Comparison of ENCODE assay signal across 11 cellular contexts in genomic region chr7:21526007-21526406, GRCh38. TPM values are rescaled to one million over a fixed set of nuclear protein-coding genes. Genes with fewer than 3 reads are reported as not detected.
DNase-seq lines count a peak whose midpoint lies in the region; ATAC-seq, FAIRE-seq and TF ChIP-seq lines count a peak whose summit lies in the region.
"Had no signal": no experiment of that assay in that cellular context is flagged by ENCODE, and none has a peak within 500 bp of the region (broad histone marks: within the 10 kb centered on the region; RNA-seq: fewer than 3 reads in every experiment).

No MANE protein-coding gene starts in this region.

- no peak for TF ChIP-seq EP300 in A549 (IDR thresholded peaks at IDR 0.05)

- H3K36me3 ChIP-seq in gastrocnemius medialis, result no peaks in the 10 kb centered on the region
- H3K36me3 ChIP-seq: sigmoid colon had no signal

- ATAC-seq in A549 (peak in 1 of 2 experiments; percentile 42; a peak in 1 of 6 replicates), GM21825 (IDR thresholded peaks at IDR 0.05; ENCODE audit: unreplicated experiment) (no peak), gastrocnemius medialis (no peak), GM21576 (IDR thresholded peaks at IDR 0.05; ENCODE audit: unreplicated experiment) (no peak), HG03432 (IDR thresholded peaks at IDR 0.05; ENCODE audit: unreplicated experiment) (no peak)

- TF ChIP-seq POLR2A in A549 (IDR thresholded peaks at IDR 0.05; ENCODE audit: low read length) (no peak), gastrocnemius medialis (IDR thresholded peaks at IDR 0.05) (no peak)

- no peak overlapping the region for H3K4me3 ChIP-seq in A549
- no peak overlapping the region for H3K4me3 ChIP-seq in foreskin fibroblast (ENCODE audit: low read depth in 1 of 2, low read length in 2 of 2)
- H3K4me3 ChIP-seq in gastrocnemius medialis, result no peak overlapping the region
- H3K4me3 ChIP-seq: sigmoid colon had no signal

- no peak for FAIRE-seq in A549 (lab: Jason Lieb, UNC)

- peak; percentile 17 to 47; a peak in 2 of 5 replicates for TF ChIP-seq RAD21 in A549 (conservative IDR thresholded peaks at IDR 0.05 in 1 of 2, IDR thresholded peaks at IDR 0.05 in 1 of 2)

- H3K4me1 ChIP-seq in A549 (no peaks in the 10 kb centered on the region), gastrocnemius medialis (no peaks in the 10 kb centered on the region)
- H3K4me1 ChIP-seq: sigmoid colon had no signal

- DNase-seq in A549 (ENCODE audit: low read depth in 1 of 2, low spot score in 1 of 2) (peak in 1 of 2 experiments; percentile 16), GM10266 (ENCODE audit: extremely low spot score) (no peak), RPMI8226 (peak; percentile 44), foreskin fibroblast (peak in 1 of 2 donors; percentile 24), gastrocnemius medialis (no peak)
- DNase-seq: hypothalamus, KG1, sigmoid colon had no signal

- in situ Hi-C loops in gastrocnemius medialis (cut with MboI; ENCODE audit: low sequenced_read_pairs in 4 of 4), result no loop called here

- H3K27ac ChIP-seq in A549 (no peak overlapping the region), gastrocnemius medialis (no peak overlapping the region)
- H3K27ac ChIP-seq: sigmoid colon had no signal

- intact Hi-C loops in gastrocnemius medialis (cut with DNase I; ENCODE audit: low total_unique reads), result no loop called here

- H3K4me2 ChIP-seq in A549, result no peak overlapping the region

- CTCF ChIA-PET in A549 (lab: Yijun Ruan, JAX), result interaction anchor here (0.7 to 1.3 kb wide), 2 partner anchors 233 to 241 kb away, joined by 3 to 4 read pairs; no protein-coding TSS in a partner anchor

- TF ChIP-seq CTCF in A549 (IDR thresholded peaks at IDR 0.05), result peak; percentile 30; the same call in 2 of the 3 replicates
- TF ChIP-seq CTCF in GM10266 (IDR thresholded peaks at IDR 0.05; ENCODE audit: control insufficient read depth, insufficient read depth, low read depth, missing control alignments), result peak; percentile 47
- peak; percentile 34 for TF ChIP-seq CTCF in foreskin fibroblast (IDR thresholded peaks at IDR 0.05; ENCODE audit: low read depth, low read length)
- TF ChIP-seq CTCF in gastrocnemius medialis (IDR thresholded peaks at IDR 0.05 in 4 of 5, conservative IDR thresholded peaks at IDR 0.05 in 1 of 5), result no peak

- H3K9me3 ChIP-seq in A549 (0 out of 3 replicates have a peak, but pooled peaks cover 3% of the 10 kb centered on the region), gastrocnemius medialis (no peaks in the 10 kb centered on the region)
- H3K9me3 ChIP-seq: sigmoid colon had no signal

- POLR2A ChIA-PET in A549 (lab: Yijun Ruan, JAX), result no interaction called here

- no peaks in the 10 kb centered on the region for H3K27me3 ChIP-seq in gastrocnemius medialis
- H3K27me3 ChIP-seq: sigmoid colon had no signal

TF ChIP-seq in A549, 52 proteins besides CTCF, POLR2A, EP300 and RAD21:
- TF ChIP-seq E2F6 (IDR thresholded peaks at IDR 0.05; ENCODE audit: borderline replicate concordance, low read depth), result no peak
- peak; percentile 32; the same call in 1 of the 3 replicates for TF ChIP-seq SMC3 (IDR thresholded peaks at IDR 0.05)
- TF ChIP-seq HDAC2 (IDR thresholded peaks at IDR 0.05), result no peak

RNA-seq across cellular contexts. Expression of gene DNAH11, which starts 16.8 kb away (rescaled TPM):
- polyA plus RNA-seq in A549 (2011; rRNA removed) (0.13 TPM in 2 replicates), A549 (2017; fragmentation: RNase III; extraction: RNeasy Plus Mini Kit Qiagen cat#74134 plus additional on column Dnase treatment) (0.01 to 0.20 TPM (median 0.03 TPM) in 3 replicates)
- under 0.01 and 0.01 TPM in 2 replicates for polyA plus RNA-seq in A549 (2012; cell fraction: cytosol; rRNA removed)
- 0.01 TPM in 1 of 2 replicates, not detected in the other for polyA plus RNA-seq in A549 (2012; cell fraction: nucleus; rRNA removed)
- 0.04 and 0.05 TPM in 2 replicates for polyA minus RNA-seq in A549 (2011; rRNA and poly(A)+ RNA removed)
- total RNA-seq in gastrocnemius medialis, result under 1 TPM; 0.10 to 0.62 (median 0.23) TPM

Comparison
In these comparisons a context has a peak if more than half of its experiments do, and no peak if none do; other contexts are left out.
1. CTCF ChIP-seq: peak in A549 (single experiment), GM10266 (single experiment) and foreskin fibroblast (single experiment); none in gastrocnemius medialis (0 of 5).